27 cellular contexts compared by ENCODE assay signal in the genomic region with DNA sequence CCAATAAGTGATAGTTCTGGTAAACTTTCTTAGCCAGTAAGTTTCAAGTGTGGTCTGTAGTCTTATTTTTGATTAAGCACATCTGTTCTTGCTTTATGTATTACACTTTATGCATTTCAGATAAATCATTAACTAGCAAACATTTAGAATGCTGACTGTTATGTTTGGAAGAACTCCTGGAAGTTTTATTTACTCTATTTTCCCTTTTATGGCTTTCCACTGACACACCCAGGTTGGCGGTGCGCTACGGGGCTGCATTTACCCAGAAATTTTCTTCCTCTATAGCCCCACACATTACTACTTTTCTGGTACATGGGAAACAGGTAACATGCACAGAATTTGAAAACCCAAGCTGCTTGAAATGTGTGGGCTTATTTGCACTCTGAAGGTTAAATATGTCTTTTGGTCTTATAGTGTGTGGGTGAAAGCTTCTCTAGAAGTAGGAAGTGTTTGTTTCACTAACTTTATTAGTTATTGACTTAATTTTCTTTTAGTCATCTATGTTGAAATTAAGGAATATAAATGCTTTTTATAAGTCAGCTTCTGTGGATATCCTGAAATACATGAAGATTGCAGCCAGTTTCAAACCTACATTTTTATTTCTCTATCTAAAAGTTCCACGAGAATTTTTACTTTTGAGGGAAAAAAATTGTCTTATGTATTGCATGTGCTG.
DNase-seq lines count a peak whose midpoint lies in the region; ATAC-seq, FAIRE-seq and TF ChIP-seq lines count a peak whose summit lies in the region.
"Had no signal": no experiment of that assay in that cellular context is flagged by ENCODE, and none has a peak within 500 bp of the region (broad histone marks: within the 10 kb centered on the region; RNA-seq: fewer than 3 reads in every experiment).

No MANE protein-coding gene starts in this region.

- H2BK5ac ChIP-seq in H9 (ENCODE audit: insufficient read length, low read length) = no peak overlapping the region

- TF ChIP-seq CTCF in Caco-2 (IDR thresholded peaks at IDR 0.05; ENCODE audit: insufficient read depth in 1 of 2, low read depth in 1 of 2, low read length in 1 of 2, severe bottlenecking in 1 of 2, unreplicated experiment in 1 of 2) (no peak), VCaP (conservative IDR thresholded peaks at IDR 0.05) (no peak), hepatocyte (IDR thresholded peaks at IDR 0.05; ENCODE audit: poor library complexity) (no peak), osteocyte (IDR thresholded peaks at IDR 0.05) (no peak), H9 (conservative IDR thresholded peaks at IDR 0.05) (no peak), spleen (IDR thresholded peaks at IDR 0.05 in 8 of 11, conservative IDR thresholded peaks at IDR 0.05 in 3 of 11) (no peak)

- no peak overlapping the region for H3K14ac ChIP-seq in H9 (ENCODE audit: insufficient read depth, low read length)

- H4K20me1 ChIP-seq in hepatocyte (ENCODE audit: insufficient read depth, poor library complexity, severe bottlenecking) (no peaks in the 10 kb centered on the region), H9 (ENCODE audit: control insufficient read depth, insufficient read depth, insufficient read length) (no peaks in the 10 kb centered on the region)

- no peak overlapping the region for H3K27ac Mint-ChIP-seq in Caco-2 (ENCODE audit: unreplicated experiment)
- peak overlapping the region; percentile 27 for H3K27ac Mint-ChIP-seq in osteocyte (ENCODE audit: unreplicated experiment)
- peak overlapping the region in 1 of 3 experiments; percentile 7; a peak in 1 of 7 replicates for H3K27ac Mint-ChIP-seq in H9
- H3K27ac Mint-ChIP-seq: activated T-cell treated with anti-CD3 and anti-CD28 coated beads, Interleukin-2, amount 50 U/mL, for 24 hours; naive B cell had no signal

- H3K27ac ChIP-seq in VCaP (peak overlapping the region; percentile 57), hepatocyte (no peak overlapping the region), H9 (ENCODE audit: insufficient read length, low read depth, low read length) (no peak overlapping the region), spleen (no peak overlapping the region)
- H3K27ac ChIP-seq: C4-2B, epithelial cell of prostate, gastroesophageal sphincter, KMS-11, upper lobe of right lung had no signal

- no peak overlapping the region for H3K18ac ChIP-seq in H9 (ENCODE audit: insufficient read length, low read depth, low read length)

- ATAC-seq in HG03439 (IDR thresholded peaks at IDR 0.05; ENCODE audit: unreplicated experiment) = no peak
- ATAC-seq: activated CD4-positive, CD25-positive, alpha-beta regulatory T cell treated with anti-CD3 and anti-CD28 coated beads, Interleukin-2, amount 50 U/mL, for 24 hours; gastroesophageal sphincter; right cardiac atrium; upper lobe of right lung had no signal

- BruUV-seq in Caco-2 (replicated peaks; lab: Mats Ljungman, UMichigan) = no TSS peak

- H3K4me3 Mint-ChIP-seq in Caco-2 (ENCODE audit: unreplicated experiment) (no peak overlapping the region), osteocyte (ENCODE audit: unreplicated experiment) (no peak overlapping the region), H9 (no peak overlapping the region)
- H3K4me3 Mint-ChIP-seq: activated T-cell treated with anti-CD3 and anti-CD28 coated beads, Interleukin-2, amount 50 U/mL, for 24 hours; naive B cell had no signal

- H2AK5ac ChIP-seq in H9 (ENCODE audit: insufficient read length, low read length) = no peak overlapping the region

- H4K5ac ChIP-seq in H9 (ENCODE audit: insufficient read length, low read depth, low read length) = no peak overlapping the region

- no peak overlapping the region for H4K91ac ChIP-seq in H9 (ENCODE audit: insufficient read length, low read depth, low read length)

- no peaks in the 10 kb centered on the region for H3K79me1 ChIP-seq in H9 (ENCODE audit: insufficient read depth, low read depth, low read length, poor library complexity, severe bottlenecking)

- no peak overlapping the region for H3K9ac ChIP-seq in H9 (ENCODE audit: extremely low read depth, insufficient read length, low read length)
- H3K9ac ChIP-seq: KMS-11 had no signal

- H2AFZ ChIP-seq in hepatocyte (no peak overlapping the region), H9 (ENCODE audit: low read length) (no peak overlapping the region)

- H3K56ac ChIP-seq in H9 (ENCODE audit: insufficient read length, low read depth, low read length) = no peak overlapping the region

- no peak overlapping the region for H2BK120ac ChIP-seq in H9 (ENCODE audit: low read depth, low read length, poor library complexity, severe bottlenecking)

- intact Hi-C loops in Caco-2 (cut with micrococcal nuclease; ENCODE audit: unreplicated experiment) (no loop called here), spleen (cut with DNase I; ENCODE audit: low total_unique reads) (no loop called here)

- no peak overlapping the region for H2BK15ac ChIP-seq in H9 (ENCODE audit: low read depth, low read length)

- H3K36me3 Mint-ChIP-seq in Caco-2 (ENCODE audit: insufficient read depth, unreplicated experiment) = peaks cover 7% of the 10 kb centered on the region
- peaks cover 30% of the 10 kb centered on the region for H3K36me3 Mint-ChIP-seq in osteocyte (ENCODE audit: unreplicated experiment)
- H3K36me3 Mint-ChIP-seq in H9 (ENCODE audit: insufficient read depth in 1 of 3, low read depth in 3 of 3) = peaks cover 0 to 7% (median 6%) of the 10 kb centered on the region in 3 experiments; a peak in 4 of 7 replicates

- no peak for TF ChIP-seq POLR2A in spleen (IDR thresholded peaks at IDR 0.05)

- WGBS in hepatocyte (ENCODE audit: low lambda C conversion rate, missing lambda C conversion rate) = 35% methylated on average over 4 of the region's 4 CpGs
- WGBS in H9 (ENCODE audit: extremely low coverage, insufficient read length, low lambda C conversion rate) = no CpG with 5 or more reads among the region's 4 CpGs
- WGBS in spleen, 5 donors = 87 to 92% (median 91%) methylated on average over 4 of the region's 4 CpGs

- H2BK20ac ChIP-seq in H9 (ENCODE audit: low read depth, low read length, poor library complexity, severe bottlenecking) = no peak overlapping the region

- H3K4ac ChIP-seq in H9 (ENCODE audit: low read depth, low read length) = no peak overlapping the region

- H3K27me3 ChIP-seq in Caco-2 (replicated peaks; ENCODE audit: control insufficient read depth, insufficient read depth, low read length) = no peaks in the 10 kb centered on the region
- H3K27me3 ChIP-seq in hepatocyte = no peaks in the 10 kb centered on the region
- H3K27me3 ChIP-seq in H9 (ENCODE audit: insufficient read depth, low read length) = no peaks in the 10 kb centered on the region
- H3K27me3 ChIP-seq in spleen (replicated peaks in 1 of 7) = no peaks in the 10 kb centered on the region
- H3K27me3 ChIP-seq: gastroesophageal sphincter, upper lobe of right lung had no signal

- CTCF ChIA-PET in Caco-2 (lab: Charles Lee) = no interaction called here

- H3K27me3 Mint-ChIP-seq in Caco-2 (ENCODE audit: insufficient read depth, unreplicated experiment) = no peaks in the 10 kb centered on the region
- no peaks in the 10 kb centered on the region for H3K27me3 Mint-ChIP-seq in osteocyte (ENCODE audit: unreplicated experiment)
- H3K27me3 Mint-ChIP-seq in H9 (ENCODE audit: low read depth) = no peaks in the 10 kb centered on the region
- H3K27me3 Mint-ChIP-seq: activated T-cell treated with anti-CD3 and anti-CD28 coated beads, Interleukin-2, amount 50 U/mL, for 24 hours; naive B cell had no signal

- no peaks in the 10 kb centered on the region for H3K4me1 ChIP-seq in Caco-2
- no peaks in the 10 kb centered on the region for H3K4me1 ChIP-seq in hepatocyte (ENCODE audit: insufficient read depth)
- no peaks in the 10 kb centered on the region for H3K4me1 ChIP-seq in H9 (ENCODE audit: insufficient read depth, low read length)
- no peaks in the 10 kb centered on the region for H3K4me1 ChIP-seq in spleen
- H3K4me1 ChIP-seq: upper lobe of right lung had no signal

- peak; percentile 11 to 32 for DNase-seq in Caco-2
- DNase-seq in hepatocyte (ENCODE audit: low spot score) = peak; percentile 23
- no peak for DNase-seq in osteocyte (ENCODE audit: extremely low spot score, unreplicated experiment)
- no peak for DNase-seq in H9
- no peak for DNase-seq in spleen
- no peak for DNase-seq in HTR-8/SVneo (ENCODE audit: insufficient read length, low spot score)
- DNase-seq: ACHN; activated naive CD4-positive, alpha-beta T cell treated with Interleukin-2 at 50 U/mL for 16 hours; activated T-cell treated with anti-CD3 and anti-CD28 coated beads, Interleukin-2, amount 50 U/mL, for 24 hours; HCEC 1CT; kidney; MV-4-11; naive B cell; NCI-H1694 treated with DMSO at 0.1 percent for 48 hours; NCI-H2171 treated with DMSO at 0.1 percent for 48 hours; NCI-H526 treated with DMSO at 0.1 percent for 48 hours; right cardiac atrium; stimulated activated CD4-positive, alpha-beta T cell treated with anti-CD3 and anti-CD28 coated beads, Interleukin-15, amount 100 ng/mL, for 24 hours; upper lobe of right lung had no signal

- H3K79me2 ChIP-seq in hepatocyte = no peaks in the 10 kb centered on the region
- H3K79me2 ChIP-seq in H9 (ENCODE audit: insufficient read depth, low read length) = no peaks in the 10 kb centered on the region

- H3K9me3 Mint-ChIP-seq in Caco-2 (ENCODE audit: unreplicated experiment) (no peaks in the 10 kb centered on the region), osteocyte (ENCODE audit: unreplicated experiment) (no peaks in the 10 kb centered on the region), H9 (no peaks in the 10 kb centered on the region)
- H3K9me3 Mint-ChIP-seq: activated T-cell treated with anti-CD3 and anti-CD28 coated beads, Interleukin-2, amount 50 U/mL, for 24 hours; naive B cell had no signal

- H3K4me1 Mint-ChIP-seq in Caco-2 (ENCODE audit: low read depth, unreplicated experiment) = no peaks in the 10 kb centered on the region
- peaks cover 8% of the 10 kb centered on the region for H3K4me1 Mint-ChIP-seq in osteocyte (ENCODE audit: unreplicated experiment)
- H3K4me1 Mint-ChIP-seq in H9 = 0 out of 4 replicates have a peak, but pooled peaks cover 0 to 4% of the 10 kb centered on the region in 2 experiments
- H3K4me1 Mint-ChIP-seq: naive B cell had no signal

- H3K9me2 ChIP-seq in hepatocyte (replicated peaks; ENCODE audit: insufficient read depth) = no peaks in the 10 kb centered on the region

- H4K8ac ChIP-seq in H9 (replicated peaks; ENCODE audit: insufficient read length, low read depth, low read length) = no peak overlapping the region

- H3K4me3 ChIP-seq in Caco-2 (ENCODE audit: low read depth, low read length) = no peak overlapping the region
- no peak overlapping the region for H3K4me3 ChIP-seq in hepatocyte
- no peak overlapping the region for H3K4me3 ChIP-seq in spleen
- H3K4me3 ChIP-seq: gastroesophageal sphincter, upper lobe of right lung had no signal

- H3K9me3 ChIP-seq in Caco-2 (no peaks in the 10 kb centered on the region), hepatocyte (ENCODE audit: low read depth) (no peaks in the 10 kb centered on the region), H9 (ENCODE audit: control insufficient read depth, low read depth, low read length) (no peaks in the 10 kb centered on the region), spleen (no peaks in the 10 kb centered on the region)
- H3K9me3 ChIP-seq: gastroesophageal sphincter, upper lobe of right lung had no signal

- H3K36me3 ChIP-seq in Caco-2 (ENCODE audit: control insufficient read depth, insufficient read depth, low read length) (no peaks in the 10 kb centered on the region), hepatocyte (replicated peaks; ENCODE audit: insufficient read depth, low read depth) (no peaks in the 10 kb centered on the region), spleen (peaks cover 0 to 98% (median 37%) of the 10 kb centered on the region in 6 donors)

- H2BK12ac ChIP-seq in H9 (ENCODE audit: insufficient read length, low read depth, low read length) = no peak overlapping the region

- no peak for FAIRE-seq in HTR-8/SVneo (lab: Jason Lieb, UNC)
- FAIRE-seq: D721Med, kidney had no signal

- H3K4me2 ChIP-seq in hepatocyte (peak overlapping the region; percentile 18), H9 (ENCODE audit: insufficient read depth, insufficient read length, low read length) (no peak overlapping the region)
- H3K4me2 ChIP-seq: KMS-11 had no signal

- H3T11ph ChIP-seq in H9 (ENCODE audit: low read length) = no peak overlapping the region

- POLR2A ChIA-PET in Caco-2 (lab: Charles Lee) = no interaction called here

- no peak overlapping the region for H3K23ac ChIP-seq in H9 (ENCODE audit: insufficient read length, low read depth, low read length)

- no peaks in the 10 kb centered on the region for H3K23me2 ChIP-seq in H9 (ENCODE audit: insufficient read length, low read depth, low read length, poor library complexity, severe bottlenecking)

Comparison
In these comparisons a context has a peak if more than half of its experiments do, and no peak if none do; other contexts are left out.
1. DNase-seq: peak in Caco-2 (2 of 2) and hepatocyte (single experiment); none in osteocyte (single experiment), H9 (single experiment), spleen (single experiment) and HTR-8/SVneo (single experiment).